Comparison of ENCODE assay signal across 1 cellular context in genomic region chr2:138622606-138623005, GRCh38.
A peak's percentile ranks its signal among the peaks of the same experiment; 100 is the strongest.
TF ChIP-seq lines count a peak whose summit lies in the region.

No MANE protein-coding gene starts in this region.

TF ChIP-seq in GM12878, 131 proteins besides CTCF, POLR2A, EP300 and RAD21 (continued from another document):
- TF ChIP-seq PKNOX1 (IDR thresholded peaks at IDR 0.05) = peak; percentile 73
- peak; percentile 77 for TF ChIP-seq SPI1 (IDR thresholded peaks at IDR 0.05; ENCODE audit: borderline replicate concordance, insufficient read depth, low read depth, low read length)
